8 cellular contexts compared by ENCODE assay signal in genomic region chr17:75876938-75877751, GRCh38. TPM values are rescaled to one million over a fixed set of nuclear protein-coding genes. Genes with fewer than 3 reads are reported as not detected.
A peak's percentile ranks its signal among the peaks of the same experiment; 100 is the strongest.
DNase-seq lines count a peak whose midpoint lies in the region; ATAC-seq and TF ChIP-seq lines count a peak whose summit lies in the region.

No MANE protein-coding gene starts in this region.

- H3K9me3 Mint-ChIP-seq in T-cell, result no peaks in the 10 kb centered on the region

- H3K9me3 ChIP-seq in left lung, result no peaks in the 10 kb centered on the region

- ATAC-seq in T-cell (replicated peaks in 1 of 4) (peak in 3 of 4 experiments; percentile 9 to 16 (median 15)), left lung (peak; percentile 60), HG03045 (IDR thresholded peaks at IDR 0.05; ENCODE audit: unreplicated experiment) (no peak)

- intact Hi-C loops in left lung (cut with DNase I), result no loop called here

- no peak for TF ChIP-seq CTCF in left lung (IDR thresholded peaks at IDR 0.05)

- CTCF ChIA-PET in T-cell (lab: Charles Lee), result interaction anchor here (0.5 to 2.8 kb wide), 4 partner anchors 12 to 608 kb away, joined by 4 to 33 read pairs (median 6); partner anchors contain the start of genes TRIM65 (in 1 of the 2) and WBP2 (in 1 of the 2)

- POLR2A ChIA-PET in T-cell (lab: Charles Lee), result interaction anchor here in 1 of 2 donors (0.7 kb wide), 1 partner anchor 864 kb away, joined by 3 read pairs; no protein-coding TSS in a partner anchor

- H3K36me3 ChIP-seq in H7 (replicated peaks; ENCODE audit: control insufficient read depth, insufficient read depth, low read length) (no peaks in the 10 kb centered on the region), left lung (peaks cover 0 to 22% of the 10 kb centered on the region in 2 donors)

- peaks cover 42 to 57% (median 46%) of the 10 kb centered on the region in 3 donors for H3K4me1 Mint-ChIP-seq in T-cell

- H3K4me3 ChIP-seq in H7 (ENCODE audit: insufficient read depth, low read depth, low read length) (peak overlapping the region; percentile 65), left lung (peak overlapping the region; percentile 58 to 74)

- peak overlapping the region; percentile 78 to 88 (median 85) for H3K4me3 Mint-ChIP-seq in T-cell

- H3K27me3 Mint-ChIP-seq in T-cell, result peaks cover 0 to 4% of the 10 kb centered on the region in 2 donors

- H3K27ac ChIP-seq in left lung, result peak overlapping the region; percentile 90 to 94

- H3K4me1 ChIP-seq in left lung, result peaks cover 29 to 71% of the 10 kb centered on the region in 2 donors

- H3K27ac Mint-ChIP-seq in T-cell, result peak overlapping the region; percentile 90 to 94

- peak; percentile 91 for DNase-seq in AG20443 (ENCODE audit: low spot score)
- peak; percentile 84 for DNase-seq in H7
- peak in 2 of 34 experiments; percentile 26 to 33 for DNase-seq in T-cell
- DNase-seq in dermis blood vessel endothelial cell, result peak; percentile 99
- DNase-seq in left lung, result peak; percentile 91 to 93
- DNase-seq in stimulated activated CD4-positive, alpha-beta T cell treated with anti-CD3 and anti-CD28 coated beads, Interleukin-2, amount 100 ng/mL, for 24 hours, result peak; percentile 49 to 61
- no peak for DNase-seq in NK-92 (lab: John Stamatoyannopoulos, UW; ENCODE audit: unreplicated experiment)

- no peaks in the 10 kb centered on the region for H3K36me3 Mint-ChIP-seq in T-cell

- peaks cover 23% of the 10 kb centered on the region for H3K27me3 ChIP-seq in H7 (ENCODE audit: control insufficient read depth, insufficient read depth, low read length)
- H3K27me3 ChIP-seq in left lung, result peaks cover 0 to 39% of the 10 kb centered on the region in 2 donors

RNA-seq across cellular contexts. Expression of gene TRIM47, which starts 1.2 kb away (rescaled TPM):
- total RNA-seq in H7 (2014; rRNA removed; shearing (Covaris generic)), result 8.5 and 14.1 TPM in 2 replicates
- 10 to 100 TPM in 3 of 5 donors, 1 to 10 TPM in 2; 2.6 to 24.6 (median 18.3) TPM for total RNA-seq in T-cell
- total RNA-seq in dermis blood vessel endothelial cell, result 89.1 and 109 TPM in 2 replicates
- total RNA-seq in left lung, result 10 to 100 TPM; 43.0 to 63.8 TPM

RNA-seq across cellular contexts. Expression of gene TRIM65, which starts 19.6 kb away (rescaled TPM):
- 66.4 and 69.4 TPM in 2 replicates for total RNA-seq in H7 (2014; rRNA removed; shearing (Covaris generic))
- total RNA-seq in T-cell, result 10 to 100 TPM; 22.1 to 52.2 (median 45.9) TPM
- 42.4 and 43.1 TPM in 2 replicates for total RNA-seq in dermis blood vessel endothelial cell
- total RNA-seq in left lung, result 10 to 100 TPM; 26.3 to 35.1 TPM

RNA-seq across cellular contexts. Expression of gene WBP2, which starts 22.0 kb away (rescaled TPM):
- total RNA-seq in H7 (2014; rRNA removed; shearing (Covaris generic)), result 44.8 and 48.2 TPM in 2 replicates
- total RNA-seq in T-cell (100 to 1,000 TPM in 3 of 5 donors, 10 to 100 TPM in 2; 91.4 to 158 (median 138) TPM), dermis blood vessel endothelial cell (19.2 and 54.3 TPM in 2 replicates), left lung (100 to 1,000 TPM; 119 to 132 TPM)

RNA-seq across cellular contexts. Expression of gene MRPL38, which starts 27.5 kb away (rescaled TPM):
- 100 and 125 TPM in 2 replicates for total RNA-seq in H7 (2014; rRNA removed; shearing (Covaris generic))
- total RNA-seq in T-cell, result 100 to 1,000 TPM; 116 to 170 (median 144) TPM
- total RNA-seq in dermis blood vessel endothelial cell, result 24.0 and 49.3 TPM in 2 replicates
- total RNA-seq in left lung, result 10 to 100 TPM; 80.5 to 81.8 TPM

RNA-seq across cellular contexts. Expression of gene UNC13D, which starts 32.9 kb away (rescaled TPM):
- total RNA-seq in H7 (2014; rRNA removed; shearing (Covaris generic)), result 4.2 and 7.2 TPM in 2 replicates
- total RNA-seq in T-cell (100 to 1,000 TPM; 148 to 191 (median 180) TPM), dermis blood vessel endothelial cell (3.2 and 3.4 TPM in 2 replicates), left lung (10 to 100 TPM; 60.5 to 91.4 TPM)
